ENCODE assay signal across 20 cellular contexts in the genomic region with DNA sequence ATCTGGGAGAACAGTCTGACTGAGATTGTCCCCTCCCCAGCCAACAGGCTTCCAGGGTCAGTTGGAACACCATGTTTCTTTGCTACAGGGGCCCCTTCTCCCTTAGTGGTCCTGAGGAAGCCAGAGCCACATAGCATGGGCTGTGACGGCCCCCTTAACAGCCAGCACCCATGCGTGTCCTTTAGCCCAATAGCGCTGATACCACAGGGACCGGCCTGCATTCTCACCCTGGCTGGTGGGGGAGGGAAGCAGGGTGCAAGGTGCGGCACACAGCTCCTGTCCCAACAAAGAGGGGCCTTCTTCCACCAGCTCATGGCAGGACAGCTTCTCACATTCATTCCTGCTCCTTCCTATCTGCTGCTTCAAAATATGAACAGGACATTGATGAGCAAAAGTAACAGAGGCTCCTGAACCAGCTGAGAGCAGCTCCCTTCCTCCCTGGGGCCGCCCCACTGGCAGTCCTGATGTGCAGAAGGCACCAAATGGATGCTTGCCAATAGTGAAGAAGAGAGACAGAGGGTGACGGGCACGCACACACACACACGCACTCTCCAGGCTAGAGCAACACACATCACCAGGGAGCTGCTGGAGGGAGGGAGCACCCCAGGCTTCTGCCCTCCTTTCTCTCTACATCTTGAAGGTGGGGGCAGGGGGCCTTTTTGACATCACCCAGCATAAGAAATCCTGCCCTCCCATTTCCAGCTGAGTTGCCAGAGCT.
DNase-seq lines count a peak whose midpoint lies in the region; ATAC-seq, FAIRE-seq and TF ChIP-seq lines count a peak whose summit lies in the region.
"Had no signal": no experiment of that assay in that cellular context is flagged by ENCODE, and none has a peak within 500 bp of the region (broad histone marks: within the 10 kb centered on the region; RNA-seq: fewer than 3 reads in every experiment).

No MANE protein-coding gene starts in this region.

- TF ChIP-seq RAD21 in GM12878 (IDR thresholded peaks at IDR 0.05; ENCODE audit: insufficient read depth, low read depth, low read length): no peak

- CTCF ChIA-PET in GM12878 (lab: Yijun Ruan, JAX): no interaction called here
- CTCF ChIA-PET in activated CD4-positive, alpha-beta memory T cell treated with anti-CD3 and anti-CD28 coated beads for 36 hours (lab: Charles Lee): no interaction called here

- peaks cover 9 to 52% of the 10 kb centered on the region in 2 donors for H3K27me3 Mint-ChIP-seq in stimulated activated naive B cell treated with anti-CD40 and anti-IgM and Interleukin-4, amounts not matched to agents 10 μg/mL and 1 μg/mL and 100 μg/mL, for 72 hours
- peaks cover 6% of the 10 kb centered on the region for H3K27me3 Mint-ChIP-seq in activated CD4-positive, alpha-beta memory T cell treated with anti-CD3 and anti-CD28 coated beads for 36 hours

- RAD21 ChIA-PET in GM12878 (lab: Charles Lee; ENCODE audit: unreplicated experiment): no interaction called here

- H3K27ac Mint-ChIP-seq in stimulated activated naive B cell treated with anti-CD40 and anti-IgM and Interleukin-4, amounts not matched to agents 10 μg/mL and 1 μg/mL and 100 μg/mL, for 72 hours: no peak overlapping the region
- H3K27ac Mint-ChIP-seq in activated CD4-positive, alpha-beta memory T cell treated with anti-CD3 and anti-CD28 coated beads for 36 hours: no peak overlapping the region

- H3K4me1 ChIP-seq in BLaER1 (peaks cover 41% of the 10 kb centered on the region), GM12878 (ENCODE audit: control insufficient read depth, insufficient read depth, low read length) (0 out of 2 replicates have a peak, but pooled peaks cover 4% of the 10 kb centered on the region)
- H3K4me1 ChIP-seq: HAP-1 had no signal

- H3K9me3 ChIP-seq in BLaER1 (no peaks in the 10 kb centered on the region), GM12878 (replicated peaks; ENCODE audit: control insufficient read depth, insufficient read depth, low read length) (no peaks in the 10 kb centered on the region)
- H3K9me3 ChIP-seq: A549, HAP-1 had no signal

- WGBS in GM12878 (ENCODE audit: insufficient coverage, insufficient replicate concordance, low lambda C conversion rate, missing lambda C conversion rate): 80% methylated on average over 9 of the region's 9 CpGs

- no peak for TF ChIP-seq CTCF in GM12878 (IDR thresholded peaks at IDR 0.05 in 2 of 3, conservative IDR thresholded peaks at IDR 0.05 in 1 of 3; ENCODE audit: control insufficient read depth in 2 of 3, extremely low read depth in 1 of 3, insufficient read depth in 1 of 3, low read depth in 3 of 3, low read length in 3 of 3)

- no peak overlapping the region for H2AFZ ChIP-seq in GM12878 (ENCODE audit: control insufficient read depth, low read depth, low read length)

- peak; percentile 12; the same call in 2 of the 3 replicates for ATAC-seq in GM12878
- ATAC-seq in left ventricle myocardium superior: peak; percentile 22
- ATAC-seq in HG03469 (IDR thresholded peaks at IDR 0.05; ENCODE audit: unreplicated experiment): no peak
- no peak for ATAC-seq in stimulated activated naive B cell treated with anti-CD40 and anti-IgM and Interleukin-4, amounts not matched to agents 10 μg/mL and 1 μg/mL and 100 μg/mL, for 72 hours (replicated peaks)

- H3K4me3 ChIP-seq in BLaER1 (no peak overlapping the region), GM12878 (no peak overlapping the region)
- H3K4me3 ChIP-seq: A549, HAP-1 had no signal

- peak overlapping the region; percentile 84 for H3K4me2 ChIP-seq in BLaER1
- H3K4me2 ChIP-seq in GM12878 (ENCODE audit: control insufficient read depth, insufficient read depth): no peak overlapping the region
- H3K4me2 ChIP-seq: A549 had no signal

- peaks cover 6 to 32% of the 10 kb centered on the region in 2 donors for H3K4me1 Mint-ChIP-seq in stimulated activated naive B cell treated with anti-CD40 and anti-IgM and Interleukin-4, amounts not matched to agents 10 μg/mL and 1 μg/mL and 100 μg/mL, for 72 hours
- H3K4me1 Mint-ChIP-seq in activated CD4-positive, alpha-beta memory T cell treated with anti-CD3 and anti-CD28 coated beads for 36 hours (ENCODE audit: low read depth): no peaks in the 10 kb centered on the region

- TF ChIP-seq POLR2A in GM12878 (IDR thresholded peaks at IDR 0.05; ENCODE audit: low read depth, low read length): no peak
- no peak for TF ChIP-seq POLR2A in GM12892 (IDR thresholded peaks at IDR 0.05; ENCODE audit: low read depth, low read length)

- no TSS peak for BruUV-seq in GM12878 (replicated peaks; lab: Mats Ljungman, UMichigan)

- H3K36me3 ChIP-seq in BLaER1 (no peaks in the 10 kb centered on the region), GM12878 (ENCODE audit: control insufficient read depth in 2 of 2, insufficient read depth in 2 of 2, low read length in 1 of 2) (no peaks in the 10 kb centered on the region)
- H3K36me3 ChIP-seq: HAP-1 had no signal

- no peak overlapping the region for H3K4me3 Mint-ChIP-seq in stimulated activated naive B cell treated with anti-CD40 and anti-IgM and Interleukin-4, amounts not matched to agents 10 μg/mL and 1 μg/mL and 100 μg/mL, for 72 hours
- H3K4me3 Mint-ChIP-seq in activated CD4-positive, alpha-beta memory T cell treated with anti-CD3 and anti-CD28 coated beads for 36 hours: no peak overlapping the region

- no peak overlapping the region; the same call in 1 of the 2 replicates for H3K9ac ChIP-seq in BLaER1
- no peak overlapping the region for H3K9ac ChIP-seq in GM12878 (ENCODE audit: control insufficient read depth, insufficient read depth, low read length)

- no peaks in the 10 kb centered on the region for H3K9me3 Mint-ChIP-seq in stimulated activated naive B cell treated with anti-CD40 and anti-IgM and Interleukin-4, amounts not matched to agents 10 μg/mL and 1 μg/mL and 100 μg/mL, for 72 hours
- H3K9me3 Mint-ChIP-seq in activated CD4-positive, alpha-beta memory T cell treated with anti-CD3 and anti-CD28 coated beads for 36 hours: no peaks in the 10 kb centered on the region

- no peak for TF ChIP-seq EP300 in GM12878 (IDR thresholded peaks at IDR 0.05; ENCODE audit: borderline replicate concordance in 1 of 2, control insufficient read depth in 1 of 2, low read depth in 2 of 2, low read length in 2 of 2)

- POLR2A ChIA-PET in GM12878 (lab: Charles Lee): no interaction called here
- POLR2A ChIA-PET in activated CD4-positive, alpha-beta memory T cell treated with anti-CD3 and anti-CD28 coated beads for 36 hours (lab: Charles Lee): no interaction called here

- H4K20me1 ChIP-seq in BLaER1: no peaks in the 10 kb centered on the region
- no peaks in the 10 kb centered on the region for H4K20me1 ChIP-seq in GM12878 (ENCODE audit: control insufficient read depth, insufficient read depth)

- H3K79me2 ChIP-seq in GM12878 (ENCODE audit: control insufficient read depth, insufficient read depth, low read length): no peaks in the 10 kb centered on the region

- H3K27me3 ChIP-seq in BLaER1: no peaks in the 10 kb centered on the region
- H3K27me3 ChIP-seq in GM12878 (replicated peaks in 1 of 2; ENCODE audit: control insufficient read depth in 2 of 2, insufficient read depth in 2 of 2, low read length in 1 of 2): no peaks in the 10 kb centered on the region; a peak in 1 of 4 replicates

- intact Hi-C loops in GM12878 (cut with micrococcal nuclease; ENCODE audit: unreplicated experiment) (no loop called here), left ventricle myocardium superior (cut with micrococcal nuclease) (no loop called here)
- intact Hi-C loops in activated CD4-positive, alpha-beta memory T cell treated with anti-CD3 and anti-CD28 coated beads for 36 hours (cut with micrococcal nuclease): no loop called here

- no peaks in the 10 kb centered on the region for H3K36me3 Mint-ChIP-seq in stimulated activated naive B cell treated with anti-CD40 and anti-IgM and Interleukin-4, amounts not matched to agents 10 μg/mL and 1 μg/mL and 100 μg/mL, for 72 hours
- H3K36me3 Mint-ChIP-seq in activated CD4-positive, alpha-beta memory T cell treated with anti-CD3 and anti-CD28 coated beads for 36 hours: no peaks in the 10 kb centered on the region

- FAIRE-seq in GM12878 (lab: Jason Lieb, UNC) (no peak), GM12892 (lab: Jason Lieb, UNC) (no peak)
- FAIRE-seq: A549, GM19239 had no signal

- DNase-seq in GM12878 (ENCODE audit: low read depth, low spot score) (no peak), left ventricle myocardium superior (peak; percentile 15), pons (ENCODE audit: low spot score) (peak; percentile 44), GM12892 (ENCODE audit: insufficient read length) (no peak)
- DNase-seq in stimulated activated naive B cell treated with anti-CD40 and anti-IgM and Interleukin-4, amounts not matched to agents 10 μg/mL and 1 μg/mL and 100 μg/mL, for 72 hours: no peak
- no peak for DNase-seq in activated CD4-positive, alpha-beta memory T cell treated with anti-CD3 and anti-CD28 coated beads for 36 hours
- DNase-seq: COR-L47, DMS153, EL, KBM-7, NCI-H1436, NCI-H2029 treated with DMSO at 0.1 percent for 48 hours, NCI-H510A, NCI-H774, RPMI8226 had no signal

- SMC1A ChIA-PET in GM12878 (lab: Charles Lee; ENCODE audit: uncharacterized antibody, unreplicated experiment): interaction anchor here (0.6 to 1.4 kb wide), 3 partner anchors 44 to 84 kb away, joined by 3 to 4 read pairs (median 4); no protein-coding TSS in a partner anchor

- peak overlapping the region; percentile 56; the same call in 1 of the 2 replicates for H3K27ac ChIP-seq in BLaER1
- H3K27ac ChIP-seq in GM12878 (ENCODE audit: control insufficient read depth, insufficient read depth): no peak overlapping the region

- in situ Hi-C loops in GM12878 (cut with MboI): no loop called here

TF ChIP-seq in GM12878, 131 proteins besides CTCF, POLR2A, EP300 and RAD21 (continues in another document):
- no peak for TF ChIP-seq ZNF622 (IDR thresholded peaks at IDR 0.05)
- no peak for TF ChIP-seq CBX5 (IDR thresholded peaks at IDR 0.05; ENCODE audit: low read depth)
- TF ChIP-seq POLR2AphosphoS2 (IDR thresholded peaks at IDR 0.05; ENCODE audit: low read depth, low read length): no peak
- TF ChIP-seq, protein P1, sequence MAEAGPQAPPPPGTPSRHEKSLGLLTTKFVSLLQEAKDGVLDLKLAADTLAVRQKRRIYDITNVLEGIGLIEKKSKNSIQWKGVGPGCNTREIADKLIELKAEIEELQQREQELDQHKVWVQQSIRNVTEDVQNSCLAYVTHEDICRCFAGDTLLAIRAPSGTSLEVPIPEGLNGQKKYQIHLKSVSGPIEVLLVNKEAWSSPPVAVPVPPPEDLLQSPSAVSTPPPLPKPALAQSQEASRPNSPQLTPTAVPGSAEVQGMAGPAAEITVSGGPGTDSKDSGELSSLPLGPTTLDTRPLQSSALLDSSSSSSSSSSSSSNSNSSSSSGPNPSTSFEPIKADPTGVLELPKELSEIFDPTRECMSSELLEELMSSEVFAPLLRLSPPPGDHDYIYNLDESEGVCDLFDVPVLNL (IDR thresholded peaks at IDR 0.05; ENCODE audit: low read depth, low read length): no peak

Comparison
In these comparisons a context has a peak if more than half of its experiments do, and no peak if none do; other contexts are left out.
1. ATAC-seq: peak in GM12878 (single experiment) and left ventricle myocardium superior (single experiment); none in HG03469 (single experiment) and stimulated activated naive B cell treated with anti-CD40 and anti-IgM and Interleukin-4, amounts not matched to agents 10 μg/mL and 1 μg/mL and 100 μg/mL, for 72 hours (0 of 2).
2. DNase-seq: peak in left ventricle myocardium superior (single experiment) and pons (single experiment); none in GM12878 (single experiment), stimulated activated naive B cell treated with anti-CD40 and anti-IgM and Interleukin-4, amounts not matched to agents 10 μg/mL and 1 μg/mL and 100 μg/mL, for 72 hours (single experiment), GM12892 (single experiment) and activated CD4-positive, alpha-beta memory T cell treated with anti-CD3 and anti-CD28 coated beads for 36 hours (single experiment).